Comparison of ENCODE assay signal across 20 cellular contexts in genomic region chr4:123676550-123677229, GRCh38.
DNase-seq lines count a peak whose midpoint lies in the region; ATAC-seq and TF ChIP-seq lines count a peak whose summit lies in the region.
"Had no signal": no experiment of that assay in that cellular context is flagged by ENCODE, and none has a peak within 500 bp of the region (broad histone marks: within the 10 kb centered on the region; RNA-seq: fewer than 3 reads in every experiment).

No MANE protein-coding gene starts in this region.

- H3K27me3 ChIP-seq in psoas muscle (ENCODE audit: insufficient read depth in 3 of 3, low read length in 2 of 3): no peaks in the 10 kb centered on the region
- H3K27me3 ChIP-seq: uterus had no signal

- DNase-seq in NCI-H345 (lab: John Stamatoyannopoulos, UW): peak; percentile 1
- no peak for DNase-seq in NCI-H345 treated with DMSO at 0.1 percent for 48 hours (lab: John Stamatoyannopoulos, UW; ENCODE audit: unreplicated experiment)
- peak; percentile 53 for DNase-seq in NCI-H1436 (lab: John Stamatoyannopoulos, UW)
- DNase-seq in NCI-H69 (lab: John Stamatoyannopoulos, UW): peak; percentile 13
- DNase-seq in psoas muscle: peak in 1 of 2 donors; percentile 24
- DNase-seq: activated CD4-positive, CD25-positive, alpha-beta regulatory T cell treated with anti-CD3 and anti-CD28 coated beads, Interleukin-2, amount 50 U/mL, for 72 hours; activated CD8-positive, alpha-beta memory T cell treated with anti-CD3 and anti-CD28 coated beads, Interleukin-2, amount 10 ng/mL, durations not matched to agents 7 days and 5 days; activated gamma-delta T cell treated with Interleukin-2 at 50 U/mL for 16 hours; foreskin fibroblast; NCI-H2227 treated with DMSO at 0.1 percent for 48 hours; OCI-M1; stimulated activated CD4-positive, alpha-beta T cell treated with anti-CD3 and anti-CD28 coated beads, Interleukin-15, amount 100 ng/mL, for 24 hours; stimulated activated naive CD4-positive, alpha-beta T cell treated with Interleukin-2 at 50 U/mL for 16 hours; T-helper 9 cell; uterus had no signal

- H3K27ac ChIP-seq in psoas muscle: no peak overlapping the region
- H3K27ac ChIP-seq: C4-2B, uterus had no signal

- ATAC-seq in psoas muscle: peak; percentile 76 to 91 (median 91)
- no peak for ATAC-seq in HG03342 (IDR thresholded peaks at IDR 0.05; ENCODE audit: unreplicated experiment)
- ATAC-seq in HG02973 (IDR thresholded peaks at IDR 0.05; ENCODE audit: unreplicated experiment): no peak
- ATAC-seq in HG03571 (IDR thresholded peaks at IDR 0.05; ENCODE audit: unreplicated experiment): no peak
- ATAC-seq: activated CD8-positive, alpha-beta memory T cell treated with anti-CD3 and anti-CD28 coated beads, Interleukin-2, amount 10 ng/mL, durations not matched to agents 7 days and 5 days; left lobe of liver had no signal

- intact Hi-C loops in psoas muscle (cut with DNase I): loop anchor here in 1 of 2 donors (5.0 to 10.0 kb wide), 2 partner anchors 258 to 279 kb away; partner anchors contain the start of gene SPRY1

- WGBS in psoas muscle, 3 donors: 30 to 50% (median 35%) methylated on average over 10 of the region's 10 CpGs

- H3K9me3 ChIP-seq in psoas muscle: no peaks in the 10 kb centered on the region
- H3K9me3 ChIP-seq: uterus had no signal

- peak overlapping the region; percentile 46 for H3K4me3 ChIP-seq in psoas muscle
- H3K4me3 ChIP-seq: uterus had no signal

- no peaks in the 10 kb centered on the region for H3K36me3 ChIP-seq in psoas muscle (ENCODE audit: insufficient read depth in 1 of 2, low read depth in 1 of 2)
- H3K36me3 ChIP-seq: uterus had no signal

- TF ChIP-seq CTCF in psoas muscle (IDR thresholded peaks at IDR 0.05): no peak

- H3K4me1 ChIP-seq in psoas muscle: peaks cover 19% of the 10 kb centered on the region

Comparison
In these comparisons a context has a peak if more than half of its experiments do, and no peak if none do; other contexts are left out.
1. ATAC-seq: peak in psoas muscle (4 of 4); none in HG03342 (single experiment), HG02973 (single experiment) and HG03571 (single experiment).